ENCODE assay signal across 8 cellular contexts in the genomic region with DNA sequence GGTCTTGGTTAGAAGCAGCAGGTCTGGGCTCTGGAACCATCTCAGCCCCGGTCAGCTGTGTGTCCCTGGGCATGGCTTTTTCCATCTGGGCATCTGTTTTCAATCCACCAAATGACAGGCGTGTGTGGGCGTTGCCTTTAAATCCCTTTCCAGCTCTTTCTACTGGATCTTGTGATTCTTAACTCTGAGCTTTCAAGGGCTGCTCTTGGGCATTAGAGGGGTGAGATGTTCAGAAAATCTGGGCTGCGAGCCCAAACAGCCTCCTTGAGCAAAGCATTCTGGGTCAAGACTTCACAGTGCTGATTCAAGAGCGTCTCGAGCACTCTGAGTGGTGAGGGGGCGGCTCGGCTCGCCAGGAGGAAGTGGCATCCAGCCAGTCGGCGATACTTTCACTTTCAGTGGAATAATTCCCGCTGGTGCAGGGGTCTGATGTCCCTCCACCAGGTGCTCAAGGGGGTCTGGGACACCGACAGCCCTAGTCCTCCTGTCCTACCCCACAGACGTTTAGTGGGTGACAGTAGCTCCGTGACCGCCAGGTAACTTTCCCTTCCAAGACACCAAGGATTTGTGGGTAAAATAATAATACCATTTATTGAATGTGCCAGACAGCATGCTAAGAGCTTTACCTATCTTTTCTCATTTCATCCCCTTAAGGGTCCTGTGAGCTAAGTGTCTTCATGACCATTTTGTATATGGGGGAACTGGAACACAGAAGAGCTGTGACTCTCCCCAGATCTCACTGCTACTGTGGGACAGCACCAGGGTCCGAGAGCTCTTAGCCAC.
A peak's percentile ranks its signal among the peaks of the same experiment; 100 is the strongest.
DNase-seq lines count a peak whose midpoint lies in the region; ATAC-seq, FAIRE-seq and TF ChIP-seq lines count a peak whose summit lies in the region.

No MANE protein-coding gene starts in this region.

- peak; percentile 50 for DNase-seq in GM12892 (ENCODE audit: insufficient read length)
- peak; percentile 29 for DNase-seq in NCI-H2171 treated with DMSO at 0.1 percent for 48 hours (lab: John Stamatoyannopoulos, UW)
- peak; percentile 67 to 80 for DNase-seq in activated CD4-positive, alpha-beta T cell treated with anti-CD3 and anti-CD28 coated beads, Interleukin-2, amount 50 U/mL, for 48 hours
- DNase-seq in dorsolateral prefrontal cortex, result peak; percentile 39 to 85 (median 76)
- DNase-seq in midbrain (lab: John Stamatoyannopoulos, UW), result peak; percentile 80
- peak; percentile 50 to 51 for DNase-seq in stimulated activated CD8-positive, alpha-beta memory T cell treated with anti-CD3 and anti-CD28 coated beads, Interleukin-2, amount 100 ng/mL, for 1 hour (ENCODE audit: low read depth in 2 of 2)
- no peak for DNase-seq in iPS-NIHi11 (ENCODE audit: low spot score)

- H3K27me3 ChIP-seq in dorsolateral prefrontal cortex, result no peaks in the 10 kb centered on the region

- intact Hi-C loops in dorsolateral prefrontal cortex (cut with DNase I), result loop anchor here in 1 of 2 donors (5.0 kb wide), 2 partner anchors 115 to 195 kb away; a partner anchor contains a TSS

- TF ChIP-seq CTCF in dorsolateral prefrontal cortex (IDR thresholded peaks at IDR 0.05 in 54 of 56, conservative IDR thresholded peaks at IDR 0.05 in 2 of 56; ENCODE audit: low read depth in 1 of 56, partially characterized antibody in 56 of 56), result peak in 1 of 56 donors; percentile 12

- peak; percentile 31; the same call in 1 of the 2 replicates for TF ChIP-seq POLR2A in GM12892 (IDR thresholded peaks at IDR 0.05; ENCODE audit: low read depth, low read length)

- peak; percentile 39 for ATAC-seq in HG02798 (IDR thresholded peaks at IDR 0.05; ENCODE audit: poor library complexity, unreplicated experiment)

- FAIRE-seq in GM12892 (lab: Jason Lieb, UNC), result peak; percentile 88

- peak overlapping the region; percentile 4 to 90 (median 77) for H3K27ac ChIP-seq in dorsolateral prefrontal cortex

- H3K4me3 ChIP-seq in dorsolateral prefrontal cortex, result peak overlapping the region; percentile 29 to 75 (median 58)
